Comparison of ENCODE assay signal across 1 cellular context in genomic region chr7:3649250-3649649, GRCh38.
TF ChIP-seq lines count a peak whose summit lies in the region.

No MANE protein-coding gene starts in this region.

TF ChIP-seq in IMR-90, 13 proteins besides CTCF, POLR2A, EP300 and RAD21 (continued from another document):
- TF ChIP-seq FOS (IDR thresholded peaks at IDR 0.05; ENCODE audit: low read depth, low read length) (no peak), MXI1 (IDR thresholded peaks at IDR 0.05; ENCODE audit: borderline replicate concordance, low read depth, low read length) (no peak), MAZ (IDR thresholded peaks at IDR 0.05; ENCODE audit: borderline replicate concordance, low read depth, low read length) (no peak), MAFK (IDR thresholded peaks at IDR 0.05; ENCODE audit: low read depth, low read length) (no peak), RFX5 (IDR thresholded peaks at IDR 0.05; ENCODE audit: low read depth, low read length) (no peak), RCOR1 (IDR thresholded peaks at IDR 0.05; ENCODE audit: insufficient replicate concordance, low read length) (no peak)
